In the genomic region with DNA sequence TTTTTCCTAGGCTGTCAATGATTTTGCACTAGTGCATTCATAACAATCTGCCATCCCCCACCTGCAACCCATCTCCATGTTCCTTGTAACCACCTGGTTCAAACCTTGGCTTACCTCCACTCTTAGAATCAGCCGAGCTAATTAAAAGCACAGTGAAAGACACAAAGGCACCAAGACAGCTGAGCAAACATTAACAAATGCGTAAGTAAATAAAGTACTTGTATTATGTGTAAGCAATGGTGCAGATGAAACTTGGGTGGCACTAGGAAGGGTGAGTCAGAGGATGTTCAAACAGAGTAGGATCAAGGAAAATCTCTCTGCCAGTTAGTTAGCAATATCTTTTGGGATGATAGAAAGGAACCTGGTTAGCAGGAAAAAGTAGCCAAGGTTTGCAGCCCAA, we compare ENCODE assay signal across 1 cellular context.
TF ChIP-seq lines count a peak whose summit lies in the region.

No MANE protein-coding gene starts in this region.

TF ChIP-seq in HepG2, 621 proteins besides CTCF, POLR2A, EP300 and RAD21 (continued from another document):
- TF ChIP-seq, protein P1, sequence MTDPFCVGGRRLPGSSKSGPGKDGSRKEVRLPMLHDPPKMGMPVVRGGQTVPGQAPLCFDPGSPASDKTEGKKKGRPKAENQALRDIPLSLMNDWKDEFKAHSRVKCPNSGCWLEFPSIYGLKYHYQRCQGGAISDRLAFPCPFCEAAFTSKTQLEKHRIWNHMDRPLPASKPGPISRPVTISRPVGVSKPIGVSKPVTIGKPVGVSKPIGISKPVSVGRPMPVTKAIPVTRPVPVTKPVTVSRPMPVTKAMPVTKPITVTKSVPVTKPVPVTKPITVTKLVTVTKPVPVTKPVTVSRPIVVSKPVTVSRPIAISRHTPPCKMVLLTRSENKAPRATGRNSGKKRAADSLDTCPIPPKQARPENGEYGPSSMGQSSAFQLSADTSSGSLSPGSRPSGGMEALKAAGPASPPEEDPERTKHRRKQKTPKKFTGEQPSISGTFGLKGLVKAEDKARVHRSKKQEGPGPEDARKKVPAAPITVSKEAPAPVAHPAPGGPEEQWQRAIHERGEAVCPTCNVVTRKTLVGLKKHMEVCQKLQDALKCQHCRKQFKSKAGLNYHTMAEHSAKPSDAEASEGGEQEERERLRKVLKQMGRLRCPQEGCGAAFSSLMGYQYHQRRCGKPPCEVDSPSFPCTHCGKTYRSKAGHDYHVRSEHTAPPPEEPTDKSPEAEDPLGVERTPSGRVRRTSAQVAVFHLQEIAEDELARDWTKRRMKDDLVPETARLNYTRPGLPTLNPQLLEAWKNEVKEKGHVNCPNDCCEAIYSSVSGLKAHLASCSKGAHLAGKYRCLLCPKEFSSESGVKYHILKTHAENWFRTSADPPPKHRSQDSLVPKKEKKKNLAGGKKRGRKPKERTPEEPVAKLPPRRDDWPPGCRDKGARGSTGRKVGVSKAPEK (CRISPR knock-in tag; IDR thresholded peaks at IDR 0.05; ENCODE audit: borderline replicate concordance), result no peak
- TF ChIP-seq ATF1 (CRISPR knock-in tag; IDR thresholded peaks at IDR 0.05), result no peak
- TF ChIP-seq, protein P2, sequence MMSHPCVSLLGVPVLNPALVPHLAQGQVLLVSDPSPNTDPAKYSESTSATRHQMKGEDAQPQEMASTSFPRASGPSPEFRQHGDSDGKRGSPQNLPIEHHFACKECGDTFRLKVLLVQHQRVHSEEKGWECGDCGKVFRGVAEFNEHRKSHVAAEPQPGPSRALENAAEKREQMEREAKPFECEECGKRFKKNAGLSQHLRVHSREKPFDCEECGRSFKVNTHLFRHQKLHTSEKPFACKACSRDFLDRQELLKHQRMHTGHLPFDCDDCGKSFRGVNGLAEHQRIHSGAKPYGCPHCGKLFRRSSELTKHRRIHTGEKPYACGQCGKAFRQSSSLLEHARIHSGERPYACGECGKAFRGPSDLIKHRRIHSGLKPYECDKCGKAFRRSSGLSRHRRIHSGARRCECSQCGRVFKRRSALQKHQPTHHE (CRISPR knock-in tag; IDR thresholded peaks at IDR 0.05; ENCODE audit: borderline replicate concordance), result no peak
- no peak for TF ChIP-seq HOXA7 (CRISPR knock-in tag; IDR thresholded peaks at IDR 0.05)
- TF ChIP-seq, protein P3, sequence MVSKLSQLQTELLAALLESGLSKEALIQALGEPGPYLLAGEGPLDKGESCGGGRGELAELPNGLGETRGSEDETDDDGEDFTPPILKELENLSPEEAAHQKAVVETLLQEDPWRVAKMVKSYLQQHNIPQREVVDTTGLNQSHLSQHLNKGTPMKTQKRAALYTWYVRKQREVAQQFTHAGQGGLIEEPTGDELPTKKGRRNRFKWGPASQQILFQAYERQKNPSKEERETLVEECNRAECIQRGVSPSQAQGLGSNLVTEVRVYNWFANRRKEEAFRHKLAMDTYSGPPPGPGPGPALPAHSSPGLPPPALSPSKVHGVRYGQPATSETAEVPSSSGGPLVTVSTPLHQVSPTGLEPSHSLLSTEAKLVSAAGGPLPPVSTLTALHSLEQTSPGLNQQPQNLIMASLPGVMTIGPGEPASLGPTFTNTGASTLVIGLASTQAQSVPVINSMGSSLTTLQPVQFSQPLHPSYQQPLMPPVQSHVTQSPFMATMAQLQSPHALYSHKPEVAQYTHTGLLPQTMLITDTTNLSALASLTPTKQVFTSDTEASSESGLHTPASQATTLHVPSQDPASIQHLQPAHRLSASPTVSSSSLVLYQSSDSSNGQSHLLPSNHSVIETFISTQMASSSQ (IDR thresholded peaks at IDR 0.05; ENCODE audit: low read depth), result 0 out of 2 replicates have a peak, but pooled peaks have one; percentile 26
- TF ChIP-seq, protein P3 (CRISPR knock-in tag; IDR thresholded peaks at IDR 0.05; ENCODE audit: borderline replicate concordance), result no peak
- TF ChIP-seq, protein P4, sequence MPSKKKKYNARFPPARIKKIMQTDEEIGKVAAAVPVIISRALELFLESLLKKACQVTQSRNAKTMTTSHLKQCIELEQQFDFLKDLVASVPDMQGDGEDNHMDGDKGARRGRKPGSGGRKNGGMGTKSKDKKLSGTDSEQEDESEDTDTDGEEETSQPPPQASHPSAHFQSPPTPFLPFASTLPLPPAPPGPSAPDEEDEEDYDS (CRISPR knock-in tag; IDR thresholded peaks at IDR 0.05), result peak; percentile 13; the same call in 1 of the 2 replicates
- TF ChIP-seq, protein P5, sequence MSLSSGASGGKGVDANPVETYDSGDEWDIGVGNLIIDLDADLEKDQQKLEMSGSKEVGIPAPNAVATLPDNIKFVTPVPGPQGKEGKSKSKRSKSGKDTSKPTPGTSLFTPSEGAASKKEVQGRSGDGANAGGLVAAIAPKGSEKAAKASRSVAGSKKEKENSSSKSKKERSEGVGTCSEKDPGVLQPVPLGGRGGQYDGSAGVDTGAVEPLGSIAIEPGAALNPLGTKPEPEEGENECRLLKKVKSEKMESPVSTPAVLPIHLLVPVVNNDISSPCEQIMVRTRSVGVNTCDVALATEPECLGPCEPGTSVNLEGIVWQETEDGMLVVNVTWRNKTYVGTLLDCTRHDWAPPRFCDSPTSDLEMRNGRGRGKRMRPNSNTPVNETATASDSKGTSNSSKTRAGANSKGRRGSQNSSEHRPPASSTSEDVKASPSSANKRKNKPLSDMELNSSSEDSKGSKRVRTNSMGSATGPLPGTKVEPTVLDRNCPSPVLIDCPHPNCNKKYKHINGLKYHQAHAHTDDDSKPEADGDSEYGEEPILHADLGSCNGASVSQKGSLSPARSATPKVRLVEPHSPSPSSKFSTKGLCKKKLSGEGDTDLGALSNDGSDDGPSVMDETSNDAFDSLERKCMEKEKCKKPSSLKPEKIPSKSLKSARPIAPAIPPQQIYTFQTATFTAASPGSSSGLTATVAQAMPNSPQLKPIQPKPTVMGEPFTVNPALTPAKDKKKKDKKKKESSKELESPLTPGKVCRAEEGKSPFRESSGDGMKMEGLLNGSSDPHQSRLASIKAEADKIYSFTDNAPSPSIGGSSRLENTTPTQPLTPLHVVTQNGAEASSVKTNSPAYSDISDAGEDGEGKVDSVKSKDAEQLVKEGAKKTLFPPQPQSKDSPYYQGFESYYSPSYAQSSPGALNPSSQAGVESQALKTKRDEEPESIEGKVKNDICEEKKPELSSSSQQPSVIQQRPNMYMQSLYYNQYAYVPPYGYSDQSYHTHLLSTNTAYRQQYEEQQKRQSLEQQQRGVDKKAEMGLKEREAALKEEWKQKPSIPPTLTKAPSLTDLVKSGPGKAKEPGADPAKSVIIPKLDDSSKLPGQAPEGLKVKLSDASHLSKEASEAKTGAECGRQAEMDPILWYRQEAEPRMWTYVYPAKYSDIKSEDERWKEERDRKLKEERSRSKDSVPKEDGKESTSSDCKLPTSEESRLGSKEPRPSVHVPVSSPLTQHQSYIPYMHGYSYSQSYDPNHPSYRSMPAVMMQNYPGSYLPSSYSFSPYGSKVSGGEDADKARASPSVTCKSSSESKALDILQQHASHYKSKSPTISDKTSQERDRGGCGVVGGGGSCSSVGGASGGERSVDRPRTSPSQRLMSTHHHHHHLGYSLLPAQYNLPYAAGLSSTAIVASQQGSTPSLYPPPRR (CRISPR knock-in tag; IDR thresholded peaks at IDR 0.05; ENCODE audit: borderline replicate concordance), result peak; percentile 73; the same call in 1 of the 2 replicates
- TF ChIP-seq, protein P6, sequence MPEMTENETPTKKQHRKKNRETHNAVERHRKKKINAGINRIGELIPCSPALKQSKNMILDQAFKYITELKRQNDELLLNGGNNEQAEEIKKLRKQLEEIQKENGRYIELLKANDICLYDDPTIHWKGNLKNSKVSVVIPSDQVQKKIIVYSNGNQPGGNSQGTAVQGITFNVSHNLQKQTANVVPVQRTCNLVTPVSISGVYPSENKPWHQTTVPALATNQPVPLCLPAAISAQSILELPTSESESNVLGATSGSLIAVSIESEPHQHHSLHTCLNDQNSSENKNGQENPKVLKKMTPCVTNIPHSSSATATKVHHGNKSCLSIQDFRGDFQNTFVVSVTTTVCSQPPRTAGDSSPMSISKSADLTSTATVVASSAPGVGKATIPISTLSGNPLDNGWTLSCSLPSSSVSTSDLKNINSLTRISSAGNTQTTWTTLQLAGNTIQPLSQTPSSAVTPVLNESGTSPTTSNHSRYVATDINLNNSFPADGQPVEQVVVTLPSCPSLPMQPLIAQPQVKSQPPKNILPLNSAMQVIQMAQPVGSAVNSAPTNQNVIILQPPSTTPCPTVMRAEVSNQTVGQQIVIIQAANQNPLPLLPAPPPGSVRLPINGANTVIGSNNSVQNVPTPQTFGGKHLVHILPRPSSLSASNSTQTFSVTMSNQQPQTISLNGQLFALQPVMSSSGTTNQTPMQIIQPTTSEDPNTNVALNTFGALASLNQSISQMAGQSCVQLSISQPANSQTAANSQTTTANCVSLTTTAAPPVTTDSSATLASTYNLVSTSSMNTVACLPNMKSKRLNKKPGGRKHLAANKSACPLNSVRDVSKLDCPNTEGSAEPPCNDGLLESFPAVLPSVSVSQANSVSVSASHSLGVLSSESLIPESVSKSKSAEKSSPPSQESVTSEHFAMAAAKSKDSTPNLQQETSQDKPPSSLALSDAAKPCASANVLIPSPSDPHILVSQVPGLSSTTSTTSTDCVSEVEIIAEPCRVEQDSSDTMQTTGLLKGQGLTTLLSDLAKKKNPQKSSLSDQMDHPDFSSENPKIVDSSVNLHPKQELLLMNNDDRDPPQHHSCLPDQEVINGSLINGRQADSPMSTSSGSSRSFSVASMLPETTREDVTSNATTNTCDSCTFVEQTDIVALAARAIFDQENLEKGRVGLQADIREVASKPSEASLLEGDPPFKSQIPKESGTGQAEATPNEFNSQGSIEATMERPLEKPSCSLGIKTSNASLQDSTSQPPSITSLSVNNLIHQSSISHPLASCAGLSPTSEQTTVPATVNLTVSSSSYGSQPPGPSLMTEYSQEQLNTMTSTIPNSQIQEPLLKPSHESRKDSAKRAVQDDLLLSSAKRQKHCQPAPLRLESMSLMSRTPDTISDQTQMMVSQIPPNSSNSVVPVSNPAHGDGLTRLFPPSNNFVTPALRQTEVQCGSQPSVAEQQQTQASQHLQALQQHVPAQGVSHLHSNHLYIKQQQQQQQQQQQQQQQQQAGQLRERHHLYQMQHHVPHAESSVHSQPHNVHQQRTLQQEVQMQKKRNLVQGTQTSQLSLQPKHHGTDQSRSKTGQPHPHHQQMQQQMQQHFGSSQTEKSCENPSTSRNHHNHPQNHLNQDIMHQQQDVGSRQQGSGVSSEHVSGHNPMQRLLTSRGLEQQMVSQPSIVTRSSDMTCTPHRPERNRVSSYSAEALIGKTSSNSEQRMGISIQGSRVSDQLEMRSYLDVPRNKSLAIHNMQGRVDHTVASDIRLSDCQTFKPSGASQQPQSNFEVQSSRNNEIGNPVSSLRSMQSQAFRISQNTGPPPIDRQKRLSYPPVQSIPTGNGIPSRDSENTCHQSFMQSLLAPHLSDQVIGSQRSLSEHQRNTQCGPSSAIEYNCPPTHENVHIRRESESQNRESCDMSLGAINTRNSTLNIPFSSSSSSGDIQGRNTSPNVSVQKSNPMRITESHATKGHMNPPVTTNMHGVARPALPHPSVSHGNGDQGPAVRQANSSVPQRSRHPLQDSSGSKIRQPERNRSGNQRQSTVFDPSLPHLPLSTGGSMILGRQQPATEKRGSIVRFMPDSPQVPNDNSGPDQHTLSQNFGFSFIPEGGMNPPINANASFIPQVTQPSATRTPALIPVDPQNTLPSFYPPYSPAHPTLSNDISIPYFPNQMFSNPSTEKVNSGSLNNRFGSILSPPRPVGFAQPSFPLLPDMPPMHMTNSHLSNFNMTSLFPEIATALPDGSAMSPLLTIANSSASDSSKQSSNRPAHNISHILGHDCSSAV (CRISPR knock-in tag; IDR thresholded peaks at IDR 0.05; ENCODE audit: borderline replicate concordance), result no peak
- TF ChIP-seq SRSF9 (IDR thresholded peaks at IDR 0.05; ENCODE audit: borderline replicate concordance, insufficient read depth, low read depth, low read length, poor library complexity, severe bottlenecking), result no peak
- peak; percentile 62; the same call in 1 of the 2 replicates for TF ChIP-seq ZFP36L1 (CRISPR knock-in tag; IDR thresholded peaks at IDR 0.05)
- TF ChIP-seq ZNF607 (CRISPR knock-in tag; IDR thresholded peaks at IDR 0.05; ENCODE audit: borderline replicate concordance), result no peak
- TF ChIP-seq ASH2L (IDR thresholded peaks at IDR 0.05; ENCODE audit: insufficient read length, low read depth, low read length), result peak; percentile 32
- TF ChIP-seq, protein P7, sequence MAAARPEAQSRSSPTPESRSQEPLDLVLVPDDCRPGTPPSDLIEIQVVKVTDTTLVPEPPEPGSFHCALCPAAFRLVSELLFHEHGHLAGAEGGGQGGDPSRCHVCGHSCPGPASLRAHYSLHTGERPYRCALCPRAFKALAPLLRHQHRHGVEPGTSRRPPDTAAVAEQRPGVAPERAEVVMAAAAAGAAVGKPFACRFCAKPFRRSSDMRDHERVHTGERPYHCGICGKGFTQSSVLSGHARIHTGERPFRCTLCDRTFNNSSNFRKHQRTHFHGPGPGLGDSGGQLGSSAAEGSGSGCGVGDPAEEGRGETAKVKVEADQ (CRISPR knock-in tag; IDR thresholded peaks at IDR 0.05; ENCODE audit: borderline replicate concordance), result no peak
- TF ChIP-seq TAF15 (IDR thresholded peaks at IDR 0.05; ENCODE audit: low read depth, low read length, poor library complexity, severe bottlenecking), result no peak
